ENCODE assay signal across 8 cellular contexts in genomic region chr14:23306412-23307145, GRCh38. TPM values are rescaled to one million over a fixed set of nuclear protein-coding genes. Genes with fewer than 3 reads are reported as not detected.
DNase-seq lines count a peak whose midpoint lies in the region; ATAC-seq and TF ChIP-seq lines count a peak whose summit lies in the region.

Gene BCL2L2 (plus strand): TSS chr14:23306833. CDS start chr14:23307768, 935 bp downstream.

- peak within 1 kb of the TSS; percentile 57 for H3K27ac Mint-ChIP-seq in T-helper 17 cell
- H3K27ac Mint-ChIP-seq in type B pancreatic cell: peak within 1 kb of the TSS; percentile 82

- ATAC-seq in GM19043 (IDR thresholded peaks at IDR 0.05; ENCODE audit: low read depth, unreplicated experiment): peak; percentile 24
- no peak for ATAC-seq in T-helper 17 cell
- peak; percentile 72 for ATAC-seq in esophagus mucosa
- no peak for ATAC-seq in HG02870 (IDR thresholded peaks at IDR 0.05; ENCODE audit: unreplicated experiment)

- H3K27me3 Mint-ChIP-seq in T-helper 17 cell (peaks cover 30% of the 10 kb centered on the region), type B pancreatic cell (no peaks in the 10 kb centered on the region)

- H3K36me3 Mint-ChIP-seq in T-helper 17 cell (ENCODE audit: low read depth) (peaks cover 2% of the 10 kb centered on the region), type B pancreatic cell (peaks cover 6% of the 10 kb centered on the region)

- H3K4me3 ChIP-seq in BE2C (ENCODE audit: low read depth, low read length): peak within 1 kb of the TSS; percentile 95

- H3K27me3 ChIP-seq in BE2C: no peaks in the 10 kb centered on the region

- TF ChIP-seq CTCF in BE2C (IDR thresholded peaks at IDR 0.05; ENCODE audit: low read depth, low read length) (no peak), type B pancreatic cell (conservative IDR thresholded peaks at IDR 0.05) (no peak)

- peaks cover 13% of the 10 kb centered on the region for H3K4me1 Mint-ChIP-seq in T-helper 17 cell
- H3K4me1 Mint-ChIP-seq in type B pancreatic cell (ENCODE audit: unreplicated experiment): peaks cover 17% of the 10 kb centered on the region

- DNase-seq in BE2C (peak; percentile 95), NCI-H1436 treated with DMSO at 0.1 percent for 48 hours (lab: John Stamatoyannopoulos, UW) (peak; percentile 35), T-helper 17 cell (no peak), midbrain (lab: John Stamatoyannopoulos, UW) (peak; percentile 92), type B pancreatic cell (ENCODE audit: extremely low spot score, unreplicated experiment) (peak; percentile 88)

- H3K4me1 ChIP-seq in BE2C: no peaks in the 10 kb centered on the region

- peak within 1 kb of the TSS; percentile 52 for H3K4me3 Mint-ChIP-seq in T-helper 17 cell
- peak within 1 kb of the TSS; percentile 97 for H3K4me3 Mint-ChIP-seq in type B pancreatic cell

- H3K36me3 ChIP-seq in BE2C: peaks cover 16% of the 10 kb centered on the region

- H3K9me3 ChIP-seq in BE2C (no peaks in the 10 kb centered on the region), T-helper 17 cell (ENCODE audit: control insufficient read depth, low read length, poor library complexity, severe bottlenecking) (no peaks in the 10 kb centered on the region)

- H3K9me3 Mint-ChIP-seq in type B pancreatic cell: no peaks in the 10 kb centered on the region

RNA-seq across cellular contexts. Expression of gene BCL2L2, which starts in this region (rescaled TPM):
- 46.8 TPM for polyA plus RNA-seq in BE2C (2012; ENCODE audit: insufficient read depth, insufficient read length, low read depth)
- total RNA-seq in T-helper 17 cell (1 to 10 TPM; 3.5 to 5.0 TPM), esophagus mucosa (29.1 TPM), type B pancreatic cell (ENCODE audit: low replicate concordance) (21.0 and 22.5 TPM in 2 replicates)

Comparison
In these comparisons a context has a peak if more than half of its experiments do, and no peak if none do; other contexts are left out.
1. DNase-seq: peak in BE2C (single experiment), NCI-H1436 treated with DMSO at 0.1 percent for 48 hours (single experiment), midbrain (single experiment) and type B pancreatic cell (single experiment); none in T-helper 17 cell (0 of 3).
2. ATAC-seq: peak in GM19043 (single experiment) and esophagus mucosa (single experiment); none in T-helper 17 cell (single experiment) and HG02870 (single experiment).